35 cellular contexts compared by ENCODE assay signal in genomic region chr6:165930668-165931067, GRCh38.
"Had no signal": no experiment of that assay in that cellular context is flagged by ENCODE, and none has a peak within 500 bp of the region (broad histone marks: within the 10 kb centered on the region; RNA-seq: fewer than 3 reads in every experiment).

No MANE protein-coding gene starts in this region.

- H3K36me3 ChIP-seq: MG63 had no signal

- DNase-seq: Karpas-422, Kasumi-1, KBM-7, KG1, MG63, MM.1S, MV-4-11, NCI-H1048, NCI-H1092, NCI-H1092 treated with DMSO at 0.1 percent for 48 hours, NCI-H1105, NCI-H1105 treated with DMSO at 0.1 percent for 48 hours, NCI-H1417, NCI-H1417 treated with DMSO at 0.1 percent for 48 hours, NCI-H1436, NCI-H1436 treated with DMSO at 0.1 percent for 48 hours, NCI-H146, NCI-H1694, NCI-H1694 treated with DMSO at 0.1 percent for 48 hours, NCI-H187, NCI-H187 treated with DMSO at 0.1 percent for 48 hours, NCI-H1930, NCI-H2029, NCI-H2029 treated with DMSO at 0.1 percent for 48 hours, NCI-H2081, NCI-H2081 treated with DMSO at 0.1 percent for 48 hours, NCI-H2107, NCI-H2171, NCI-H2171 treated with DMSO at 0.1 percent for 48 hours, NCI-H2227 treated with DMSO at 0.1 percent for 48 hours, NCI-H226, NCI-H345, NCI-H446, NCI-H446 treated with DMSO at 0.1 percent for 48 hours had no signal

- H3K27me3 ChIP-seq: MG63 had no signal

- H3K4me2 ChIP-seq: KMS-11 had no signal

- H3K27ac ChIP-seq: KMS-11 had no signal

- H3K4me3 ChIP-seq: MG63 had no signal

- H3K9ac ChIP-seq: KMS-11 had no signal
